9 cellular contexts compared by ENCODE assay signal in genomic region chr13:34756136-34756535, GRCh38.
"Had no signal": no experiment of that assay in that cellular context is flagged by ENCODE, and none has a peak within 500 bp of the region (broad histone marks: within the 10 kb centered on the region; RNA-seq: fewer than 3 reads in every experiment).

No MANE protein-coding gene starts in this region.

- H3K27ac ChIP-seq: GM23248 had no signal

- H3K4me3 Mint-ChIP-seq: H9 had no signal

- FAIRE-seq: H1, H54, HTR-8/SVneo, K562 had no signal

- H2AFZ ChIP-seq: GM23248 had no signal

- H3K27ac Mint-ChIP-seq: H9 had no signal

- H3K9ac ChIP-seq: GM23248 had no signal

- H3K9me3 Mint-ChIP-seq: H9 had no signal

- DNase-seq: GM23248, H9, HCEC 1CT, IMR-90, KG1 had no signal

- ATAC-seq: K562 had no signal

- H3K4me3 ChIP-seq: GM23248, K562 had no signal
